ENCODE assay signal across 15 cellular contexts in genomic region chr6:118644007-118644406, GRCh38. TPM values are rescaled to one million over a fixed set of nuclear protein-coding genes. Genes with fewer than 3 reads are reported as not detected.
DNase-seq lines count a peak whose midpoint lies in the region; ATAC-seq and TF ChIP-seq lines count a peak whose summit lies in the region.
"Had no signal": no experiment of that assay in that cellular context is flagged by ENCODE, and none has a peak within 500 bp of the region (broad histone marks: within the 10 kb centered on the region; RNA-seq: fewer than 3 reads in every experiment).

No MANE protein-coding gene starts in this region.

- H3K9me3 ChIP-seq in HEK293 (ENCODE audit: control insufficient read depth, insufficient read depth, low read depth, low read length) (no peaks in the 10 kb centered on the region), PC-9 (ENCODE audit: insufficient read depth, low read depth) (no peaks in the 10 kb centered on the region), sigmoid colon (no peaks in the 10 kb centered on the region)

- H3K36me3 ChIP-seq in HEK293 (ENCODE audit: control insufficient read depth in 2 of 2, insufficient read depth in 1 of 2, low read length in 2 of 2) (no peaks in the 10 kb centered on the region), PC-9 (ENCODE audit: low read depth) (no peaks in the 10 kb centered on the region), sigmoid colon (no peaks in the 10 kb centered on the region)

- H3K36me3 Mint-ChIP-seq in CD14-positive monocyte: peaks cover 12 to 13% of the 10 kb centered on the region in 2 donors
- no peaks in the 10 kb centered on the region for H3K36me3 Mint-ChIP-seq in endothelial cell (ENCODE audit: low read depth, unreplicated experiment)

- H3K27me3 ChIP-seq in PC-9 (ENCODE audit: insufficient read depth, low read depth) (no peaks in the 10 kb centered on the region), sigmoid colon (no peaks in the 10 kb centered on the region)

- intact Hi-C loops in CD14-positive monocyte (cut with micrococcal nuclease): no loop called here
- intact Hi-C loops in PC-9 (cut with micrococcal nuclease; ENCODE audit: unreplicated experiment): no loop called here
- intact Hi-C loops in sigmoid colon (cut with DNase I): no loop called here

- H3K9me3 Mint-ChIP-seq in CD14-positive monocyte: peaks cover 0 to 2% (median 0%) of the 10 kb centered on the region in 7 donors
- no peaks in the 10 kb centered on the region for H3K9me3 Mint-ChIP-seq in endothelial cell (ENCODE audit: unreplicated experiment)
- H3K9me3 Mint-ChIP-seq: activated CD4-positive, alpha-beta T cell treated with anti-CD3 and anti-CD28 coated beads, Interleukin-2, amount 10 ng/mL, durations not matched to agents 7 days and 5 days; dendritic cell treated with granulocyte-macrophage colony-stimulating factor and Interleukin-4, amounts not matched to agents 40 ng/mL and 50 ng/mL, for 4 days had no signal

- CTCF ChIA-PET in HEK293 (lab: Yijun Ruan, JAX) (interaction anchor here (2.0 kb wide), 1 partner anchor 11 kb away, joined by 5 read pairs; no protein-coding TSS in a partner anchor), PC-9 (lab: Charles Lee) (no interaction called here)

- H3K4me2 ChIP-seq in PC-9: no peak overlapping the region

- H3K27me3 Mint-ChIP-seq in CD14-positive monocyte (ENCODE audit: low read depth in 3 of 3) (no peaks in the 10 kb centered on the region), endothelial cell (ENCODE audit: unreplicated experiment) (no peaks in the 10 kb centered on the region)
- H3K27me3 Mint-ChIP-seq: activated CD4-positive, alpha-beta T cell treated with anti-CD3 and anti-CD28 coated beads, Interleukin-2, amount 10 ng/mL, durations not matched to agents 7 days and 5 days; dendritic cell treated with granulocyte-macrophage colony-stimulating factor and Interleukin-4, amounts not matched to agents 40 ng/mL and 50 ng/mL, for 4 days had no signal

- POLR2A ChIA-PET in HEK293 (lab: Yijun Ruan, JAX) (no interaction called here), PC-9 (lab: Charles Lee; ENCODE audit: unreplicated experiment) (no interaction called here)

- H3K4me3 Mint-ChIP-seq in CD14-positive monocyte (no peak overlapping the region), endothelial cell (ENCODE audit: unreplicated experiment) (no peak overlapping the region)
- H3K4me3 Mint-ChIP-seq: activated CD4-positive, alpha-beta T cell treated with anti-CD3 and anti-CD28 coated beads, Interleukin-2, amount 10 ng/mL, durations not matched to agents 7 days and 5 days; dendritic cell treated with granulocyte-macrophage colony-stimulating factor and Interleukin-4, amounts not matched to agents 40 ng/mL and 50 ng/mL, for 4 days had no signal

- no peaks in the 10 kb centered on the region for H3K9me2 ChIP-seq in PC-9 (ENCODE audit: insufficient read depth)

- no peak for ATAC-seq in HG02571 (IDR thresholded peaks at IDR 0.05; ENCODE audit: unreplicated experiment)
- ATAC-seq: esophagus mucosa had no signal

- H3K27ac ChIP-seq in HEK293 (ENCODE audit: extremely low read depth, low read depth, low read length) (no peak overlapping the region), PC-9 (no peak overlapping the region), sigmoid colon (no peak overlapping the region)

- H3K4me1 ChIP-seq in HEK293 (ENCODE audit: control insufficient read depth, insufficient read depth, low read length) (peaks cover 14% of the 10 kb centered on the region; the same call in 1 of the 2 replicates), PC-9 (replicated peaks; ENCODE audit: insufficient read depth) (peaks cover 3% of the 10 kb centered on the region; the same call in 1 of the 2 replicates), sigmoid colon (peaks cover 0 to 32% (median 11%) of the 10 kb centered on the region in 4 donors)

- peaks cover 64% of the 10 kb centered on the region for H3K79me2 ChIP-seq in PC-9 (ENCODE audit: low read depth)

- no peaks in the 10 kb centered on the region; the same call in 1 of the 2 replicates for H4K20me1 ChIP-seq in PC-9 (ENCODE audit: insufficient read depth)

- no peaks in the 10 kb centered on the region for H3F3A ChIP-seq in PC-9 (ENCODE audit: insufficient read depth, low read depth)

- no peak overlapping the region for H3K4me3 ChIP-seq in HEK293 (ENCODE audit: low read depth, low read length)
- no peak overlapping the region for H3K4me3 ChIP-seq in PC-9
- no peak overlapping the region for H3K4me3 ChIP-seq in sigmoid colon

- DNase-seq in CD14-positive monocyte (ENCODE audit: low spot score): no peak
- DNase-seq in amniotic epithelial cell (ENCODE audit: low read depth): peak; percentile 34
- DNase-seq in iris pigment epithelial cell (ENCODE audit: low read depth): peak; percentile 56
- no peak for DNase-seq in endothelial cell (ENCODE audit: low spot score)
- no peak for DNase-seq in PC-9
- no peak for DNase-seq in sigmoid colon
- DNase-seq: activated CD4-positive, alpha-beta T cell treated with anti-CD3 and anti-CD28 coated beads, Interleukin-2, amount 10 ng/mL, durations not matched to agents 7 days and 5 days; amygdala; H7; NCI-H187 treated with DMSO at 0.1 percent for 48 hours; NCI-H446 had no signal

- no peak for TF ChIP-seq CTCF in CD14-positive monocyte (IDR thresholded peaks at IDR 0.05)
- TF ChIP-seq CTCF in HEK293 (tag by site-specific recombination; IDR thresholded peaks at IDR 0.05): no peak
- no peak for TF ChIP-seq CTCF in endothelial cell (IDR thresholded peaks at IDR 0.05; ENCODE audit: unreplicated experiment)
- TF ChIP-seq CTCF in PC-9 (conservative IDR thresholded peaks at IDR 0.05): no peak
- TF ChIP-seq CTCF in sigmoid colon (IDR thresholded peaks at IDR 0.05): no peak

- H2AFZ ChIP-seq in PC-9: no peak overlapping the region

- H3K27ac Mint-ChIP-seq in CD14-positive monocyte (peak overlapping the region in 4 of 7 donors; percentile 0 to 65 (median 34)), endothelial cell (ENCODE audit: unreplicated experiment) (no peak overlapping the region)
- H3K27ac Mint-ChIP-seq: activated CD4-positive, alpha-beta T cell treated with anti-CD3 and anti-CD28 coated beads, Interleukin-2, amount 10 ng/mL, durations not matched to agents 7 days and 5 days; dendritic cell treated with granulocyte-macrophage colony-stimulating factor and Interleukin-4, amounts not matched to agents 40 ng/mL and 50 ng/mL, for 4 days had no signal

- TF ChIP-seq POLR2A in sigmoid colon (IDR thresholded peaks at IDR 0.05): no peak

- BruUV-seq in PC-9 (replicated peaks; lab: Mats Ljungman, UMichigan): no TSS peak

- no peak for TF ChIP-seq EP300 in sigmoid colon (IDR thresholded peaks at IDR 0.05)

- WGBS in sigmoid colon, 2 donors: 74 to 90% methylated on average over 2 of the region's 2 CpGs

- H3K4me1 Mint-ChIP-seq in CD14-positive monocyte (peaks cover 37% of the 10 kb centered on the region), endothelial cell (ENCODE audit: unreplicated experiment) (no peaks in the 10 kb centered on the region)

TF ChIP-seq in HEK293, 187 proteins besides CTCF, POLR2A, EP300 and RAD21:
- TF ChIP-seq ZBTB44 (tag by site-specific recombination; IDR thresholded peaks at IDR 0.05) (0 out of 2 replicates have a peak, but pooled peaks have one; percentile 13), ZBTB17 (tag by site-specific recombination; IDR thresholded peaks at IDR 0.05) (no peak), ZNF600 (tag by site-specific recombination; IDR thresholded peaks at IDR 0.05) (0 out of 2 replicates have a peak, but pooled peaks have one; percentile 12)
TF ChIP-seq in HEK293: peak in this region for 2.

RNA-seq across cellular contexts. Expression of gene CEP85L, which starts 7.4 kb away (rescaled TPM):
- polyA plus RNA-seq in CD14-positive monocyte (10 to 100 TPM; 19.6 to 38.3 TPM), sigmoid colon (1 to 10 TPM in 1 of 3 donors, under 1 TPM in 2; 0.23 to 2.9 (median 0.60) TPM)
- total RNA-seq in endothelial cell (ENCODE audit: unreplicated experiment) (22.2 TPM), PC-9 (2021) (3.0 TPM in 2 replicates), sigmoid colon (10 to 100 TPM; 12.8 to 17.4 (median 15.6) TPM)

Comparison
In these comparisons a context has a peak if more than half of its experiments do, and no peak if none do; other contexts are left out.
1. DNase-seq: peak in amniotic epithelial cell (single experiment) and iris pigment epithelial cell (single experiment); none in CD14-positive monocyte (single experiment), endothelial cell (single experiment), PC-9 (0 of 2) and sigmoid colon (single experiment).